ENCODE assay signal across 19 cellular contexts in genomic region chrX:1531106-1531890, GRCh38. TPM values are rescaled to one million over a fixed set of nuclear protein-coding genes. Genes with fewer than 3 reads are reported as not detected.
DNase-seq lines count a peak whose midpoint lies in the region; ATAC-seq, FAIRE-seq and TF ChIP-seq lines count a peak whose summit lies in the region.
"Had no signal": no experiment of that assay in that cellular context is flagged by ENCODE, and none has a peak within 500 bp of the region (broad histone marks: within the 10 kb centered on the region; RNA-seq: fewer than 3 reads in every experiment).

No MANE protein-coding gene starts in this region.

- H3K36me3 Mint-ChIP-seq in activated T-cell treated with anti-CD3 and anti-CD28 coated beads, Interleukin-2, amount 50 U/mL, for 72 hours (ENCODE audit: insufficient read depth in 2 of 2) = peaks cover 5 to 7% of the 10 kb centered on the region in 2 donors

- no peak overlapping the region for H3K27ac Mint-ChIP-seq in activated T-cell treated with anti-CD3 and anti-CD28 coated beads, Interleukin-2, amount 50 U/mL, for 72 hours
- H3K27ac Mint-ChIP-seq: CD14-positive monocyte, nephron had no signal

- H3K4me3 Mint-ChIP-seq in activated T-cell treated with anti-CD3 and anti-CD28 coated beads, Interleukin-2, amount 50 U/mL, for 72 hours = no peak overlapping the region
- H3K4me3 Mint-ChIP-seq: CD14-positive monocyte, nephron had no signal

- no peaks in the 10 kb centered on the region for H3K9me3 Mint-ChIP-seq in activated T-cell treated with anti-CD3 and anti-CD28 coated beads, Interleukin-2, amount 50 U/mL, for 72 hours
- H3K9me3 Mint-ChIP-seq: nephron had no signal

- no peak for ATAC-seq in activated T-cell treated with anti-CD3 and anti-CD28 coated beads, Interleukin-2, amount 50 U/mL, for 72 hours (replicated peaks in 1 of 2)
- ATAC-seq: esophagus mucosa had no signal

- FAIRE-seq in GM12891 (lab: Jason Lieb, UNC) = peak; percentile 85
- FAIRE-seq: bronchial epithelial cell had no signal

- intact Hi-C loops in posterior vena cava (cut with DNase I) = no loop called here

- no peaks in the 10 kb centered on the region for H3K27me3 Mint-ChIP-seq in activated T-cell treated with anti-CD3 and anti-CD28 coated beads, Interleukin-2, amount 50 U/mL, for 72 hours (ENCODE audit: low read depth)

- peaks cover 15% of the 10 kb centered on the region for H3K4me1 Mint-ChIP-seq in activated T-cell treated with anti-CD3 and anti-CD28 coated beads, Interleukin-2, amount 50 U/mL, for 72 hours (ENCODE audit: low read depth)
- H3K4me1 Mint-ChIP-seq: nephron had no signal

- DNase-seq in activated CD4-positive, CD25-positive, alpha-beta regulatory T cell treated with anti-CD3 and anti-CD28 coated beads, Interleukin-2, amount 50 U/mL, for 72 hours = peak; percentile 44
- DNase-seq in activated CD4-positive, CD25-positive, alpha-beta regulatory T cell (lab: John Stamatoyannopoulos, UW) = no peak
- DNase-seq in GM12891 (ENCODE audit: insufficient read length, low spot score) = no peak
- DNase-seq in activated T-cell treated with anti-CD3 and anti-CD28 coated beads, Interleukin-2, amount 50 U/mL, for 72 hours = peak; percentile 57 to 65
- peak; percentile 34 for DNase-seq in posterior vena cava (ENCODE audit: low spot score)
- no peak for DNase-seq in NCI-H2196 (lab: John Stamatoyannopoulos, UW; ENCODE audit: unreplicated experiment)
- DNase-seq in putamen (ENCODE audit: low spot score) = no peak
- DNase-seq in 8988T = no peak
- DNase-seq: DMS53, HCEC 1CT, mammary epithelial cell, NCI-H1694, NCI-H446, retina, SIG-M5 had no signal

- TF ChIP-seq POLR2A in GM12891 (IDR thresholded peaks at IDR 0.05; ENCODE audit: low read depth, low read length) = no peak; the same call in 1 of the 2 replicates

TF ChIP-seq in GM12891, 5 proteins besides CTCF, POLR2A, EP300 and RAD21:
- TF ChIP-seq PAX5 (IDR thresholded peaks at IDR 0.05; ENCODE audit: insufficient read depth, low read length, severe bottlenecking) = no peak
- no peak for TF ChIP-seq POLR2AphosphoS5 (IDR thresholded peaks at IDR 0.05; ENCODE audit: low read depth, low read length)
- TF ChIP-seq TAF1 (IDR thresholded peaks at IDR 0.05; ENCODE audit: low read depth, low read length) = no peak
- no peak for TF ChIP-seq SPI1 (IDR thresholded peaks at IDR 0.05; ENCODE audit: low read depth, low read length)
- TF ChIP-seq POU2F2 (IDR thresholded peaks at IDR 0.05; ENCODE audit: low read depth, low read length) = no peak

RNA-seq across cellular contexts. Expression of gene P2RY8, which starts 5.7 kb away (rescaled TPM):
- 42.6 TPM for polyA plus RNA-seq in GM12891 (2012; ENCODE audit: low read depth, missing spikeins)
- 10 to 100 TPM; 40.1 to 45.7 TPM for total RNA-seq in activated T-cell treated with anti-CD3 and anti-CD28 coated beads, Interleukin-2, amount 50 U/mL, for 72 hours
- total RNA-seq in posterior vena cava = 1 to 10 TPM; 1.4 to 2.8 TPM
- total RNA-seq: bronchial epithelial cell, mammary epithelial cell had no signal
- polyA plus RNA-seq: mammary epithelial cell had no signal

Comparison
In these comparisons a context has a peak if more than half of its experiments do, and no peak if none do; other contexts are left out.
1. DNase-seq: peak in activated CD4-positive, CD25-positive, alpha-beta regulatory T cell treated with anti-CD3 and anti-CD28 coated beads, Interleukin-2, amount 50 U/mL, for 72 hours (single experiment), activated T-cell treated with anti-CD3 and anti-CD28 coated beads, Interleukin-2, amount 50 U/mL, for 72 hours (2 of 2) and posterior vena cava (single experiment); none in activated CD4-positive, CD25-positive, alpha-beta regulatory T cell (0 of 4), GM12891 (single experiment), NCI-H2196 (single experiment), putamen (single experiment) and 8988T (single experiment).
2. RNA of gene P2RY8, which starts 5.7 kb away (total RNA-seq): 40.1 to 45.7 TPM in activated T-cell treated with anti-CD3 and anti-CD28 coated beads, Interleukin-2, amount 50 U/mL, for 72 hours; 1.4 to 2.8 TPM in posterior vena cava; every median in the first group is over 10 times any median in the second.